ENCODE assay signal across 10 cellular contexts in the genomic region with DNA sequence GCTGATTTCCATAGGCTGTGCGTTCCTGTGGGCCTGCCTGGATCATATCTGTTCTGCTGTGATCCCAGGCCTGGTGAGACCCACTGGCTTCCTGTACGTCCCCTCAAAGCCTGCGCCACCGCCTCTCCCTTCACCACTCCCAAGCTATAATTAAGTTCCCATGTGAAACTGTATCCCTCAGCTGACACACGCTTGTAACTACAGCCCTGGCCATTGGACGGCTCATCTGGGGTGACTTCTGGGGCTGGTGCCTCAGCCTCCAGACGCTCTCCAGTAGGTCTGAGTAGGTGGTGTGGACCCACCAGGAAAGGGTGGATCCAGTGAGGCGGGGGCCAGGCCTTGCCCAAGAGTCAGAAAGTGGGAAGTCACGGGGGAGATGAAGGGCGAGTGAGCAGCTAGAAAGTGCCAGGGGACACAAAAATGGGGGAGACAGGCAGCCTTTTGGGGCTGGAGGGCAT. TPM values are rescaled to one million over a fixed set of nuclear protein-coding genes. Genes with fewer than 3 reads are reported as not detected.
A peak's percentile ranks its signal among the peaks of the same experiment; 100 is the strongest.
DNase-seq lines count a peak whose midpoint lies in the region; ATAC-seq and TF ChIP-seq lines count a peak whose summit lies in the region.
"Had no signal": no experiment of that assay in that cellular context is flagged by ENCODE, and none has a peak within 500 bp of the region (broad histone marks: within the 10 kb centered on the region; RNA-seq: fewer than 3 reads in every experiment).

No MANE protein-coding gene starts in this region.

- H3K27me3 ChIP-seq in adipocyte (replicated peaks; ENCODE audit: control insufficient read depth, insufficient read depth, low read length) = no peaks in the 10 kb centered on the region

- H3K9me3 Mint-ChIP-seq in HFFc6 = no peaks in the 10 kb centered on the region

- H3K27me3 Mint-ChIP-seq in HFFc6 (ENCODE audit: insufficient read depth) = peaks cover 3% of the 10 kb centered on the region; the same call in 1 of the 2 replicates

- no peak overlapping the region for H3K4me3 ChIP-seq in adipocyte (ENCODE audit: low read length)

- H3K4me1 ChIP-seq in adipocyte (ENCODE audit: control insufficient read depth, insufficient read depth, low read length) = peaks cover 26% of the 10 kb centered on the region

- no peaks in the 10 kb centered on the region for H3K9me3 ChIP-seq in adipocyte (ENCODE audit: control insufficient read depth, low read length)

- peaks cover 70% of the 10 kb centered on the region for H3K4me1 Mint-ChIP-seq in HFFc6 (ENCODE audit: low read depth)

- no peak for TF ChIP-seq CTCF in HFFc6 (IDR thresholded peaks at IDR 0.05)
- no peak for TF ChIP-seq CTCF in omental fat pad (IDR thresholded peaks at IDR 0.05)

- peak overlapping the region; percentile 77 for H3K27ac Mint-ChIP-seq in HFFc6

- no peaks in the 10 kb centered on the region for H3K36me3 ChIP-seq in adipocyte (ENCODE audit: control insufficient read depth, insufficient read depth, low read length, severe bottlenecking)

- no peak for ATAC-seq in omental fat pad (ENCODE audit: low FRiP score)

- no peak overlapping the region for H3K4me3 Mint-ChIP-seq in HFFc6

- H3K36me3 Mint-ChIP-seq in HFFc6 (ENCODE audit: low read depth) = peaks cover 36% of the 10 kb centered on the region

- no peak overlapping the region for H3K9ac ChIP-seq in adipocyte (ENCODE audit: low read length)

- DNase-seq in AG08395 (ENCODE audit: low spot score) (peak; percentile 76), HFFc6 (no peak), adipocyte (ENCODE audit: low read depth) (peak; percentile 74), iris pigment epithelial cell (ENCODE audit: low read depth) (peak; percentile 92), SW 1271 (lab: John Stamatoyannopoulos, UW) (no peak), omental fat pad (ENCODE audit: low spot score) (no peak), activated T-cell treated with anti-CD3 and anti-CD28 coated beads for 4 hours (no peak), NCI-H2196 (lab: John Stamatoyannopoulos, UW; ENCODE audit: unreplicated experiment) (no peak)
- DNase-seq: midbrain, NCI-H446 treated with DMSO at 0.1 percent for 48 hours had no signal

RNA-seq across cellular contexts. Expression of a gene that starts 21.0 kb away (rescaled TPM):
- total RNA-seq in HFFc6 (2021; fragmentation: NEBNext Ultra II Directional; extraction: Animal tissue kit (Norgen Biotek cat#: 25700)) = 10 to 100 TPM; 39.0 to 46.4 (median 41.2) TPM
- 10 to 100 TPM in 3 of 4 donors, 1 to 10 TPM in 1; 6.4 to 37.6 (median 14.3) TPM for total RNA-seq in omental fat pad

Comparison
In these comparisons a context has a peak if more than half of its experiments do, and no peak if none do; other contexts are left out.
1. DNase-seq: peak in AG08395 (single experiment), adipocyte (single experiment) and iris pigment epithelial cell (single experiment); none in HFFc6 (single experiment), SW 1271 (0 of 2), omental fat pad (single experiment), activated T-cell treated with anti-CD3 and anti-CD28 coated beads for 4 hours (single experiment) and NCI-H2196 (single experiment).